ENCODE assay signal across 8 cellular contexts in genomic region chr14:76151398-76152332, GRCh38. TPM values are rescaled to one million over a fixed set of nuclear protein-coding genes. Genes with fewer than 3 reads are reported as not detected.
DNase-seq lines count a peak whose midpoint lies in the region; ATAC-seq and TF ChIP-seq lines count a peak whose summit lies in the region.

GPATCH2L (plus strand) TSS chr14:76151922; CDS start chr14:76154364, 2,442 bp downstream.

- peak within 1 kb of the TSS; percentile 93 for H3K4me3 Mint-ChIP-seq in progenitor cell of endocrine pancreas (ENCODE audit: low read depth)

- H3K36me3 ChIP-seq in adrenal gland (replicated peaks in 1 of 2): peaks cover 0 to 8% of the 10 kb centered on the region in 2 donors
- peaks cover 18% of the 10 kb centered on the region for H3K36me3 ChIP-seq in upper lobe of right lung

- H3K4me3 ChIP-seq in adrenal gland: peak within 1 kb of the TSS in 3 of 4 donors; percentile 74 to 98 (median 94)
- H3K4me3 ChIP-seq in upper lobe of right lung: peak within 1 kb of the TSS; percentile 97

- H3K27ac Mint-ChIP-seq in progenitor cell of endocrine pancreas: peak within 1 kb of the TSS; percentile 99

- TF ChIP-seq POLR2A in adrenal gland (IDR thresholded peaks at IDR 0.05): peak; percentile 50 to 66

- H3K27me3 ChIP-seq in adrenal gland (no peaks in the 10 kb centered on the region), upper lobe of right lung (no peaks in the 10 kb centered on the region)

- H3K9me3 ChIP-seq in adrenal gland (replicated peaks in 1 of 3) (no peaks in the 10 kb centered on the region), upper lobe of right lung (no peaks in the 10 kb centered on the region)

- in situ Hi-C loops in GM13976 (cut with MboI; ENCODE audit: low sequenced_read_pairs, unreplicated experiment): no loop called here

- ATAC-seq in HG02798 (IDR thresholded peaks at IDR 0.05; ENCODE audit: poor library complexity, unreplicated experiment): peak; percentile 91
- peak; percentile 100 for ATAC-seq in left cardiac atrium
- ATAC-seq in upper lobe of right lung: peak; percentile 100

- peaks cover 27% of the 10 kb centered on the region for H3K4me1 Mint-ChIP-seq in progenitor cell of endocrine pancreas (ENCODE audit: low read depth)

- peaks cover 8% of the 10 kb centered on the region for H3K27me3 Mint-ChIP-seq in progenitor cell of endocrine pancreas

- H3K27ac ChIP-seq in adrenal gland: peak within 1 kb of the TSS; percentile 45 to 94 (median 84)
- peak within 1 kb of the TSS; percentile 84 for H3K27ac ChIP-seq in upper lobe of right lung

- intact Hi-C loops in T-helper 1 cell treated with Interleukin-12 subunit alpha and Interleukin-12 subunit beta and Interleukin-4 antibody, amounts not matched to agents 30 ng/mL and 1 ng/mL, for 36 hours (cut with micrococcal nuclease): loop anchor here (1.0 to 10.0 kb wide), 11 partner anchors 17 to 1659 kb away; partner anchors contain the start of genes ANGEL1, CIPC, GSTZ1 and IFT43
- intact Hi-C loops in adrenal gland (cut with DNase I): no loop called here
- intact Hi-C loops in left cardiac atrium (cut with DNase I): no loop called here
- intact Hi-C loops in upper lobe of right lung (cut with DNase I): no loop called here

- H3K4me1 ChIP-seq in adrenal gland (replicated peaks in 1 of 2) (peaks cover 17 to 40% of the 10 kb centered on the region in 2 donors), upper lobe of right lung (peaks cover 37% of the 10 kb centered on the region)

- peaks cover 6% of the 10 kb centered on the region for H3K9me3 Mint-ChIP-seq in progenitor cell of endocrine pancreas (ENCODE audit: low read depth)

- TF ChIP-seq CTCF in GM13976 (IDR thresholded peaks at IDR 0.05; ENCODE audit: borderline replicate concordance, control extremely low read depth, extremely low read depth, insufficient read depth, missing control alignments) (no peak), adrenal gland (IDR thresholded peaks at IDR 0.05) (no peak), progenitor cell of endocrine pancreas (IDR thresholded peaks at IDR 0.05; ENCODE audit: unreplicated experiment) (no peak), upper lobe of right lung (IDR thresholded peaks at IDR 0.05) (no peak)

- 3 to 9% (median 4%) methylated on average over 11 to 43 of the region's 43 CpGs for WGBS in adrenal gland, 4 donors

- DNase-seq in GM13976 (ENCODE audit: low spot score): peak; percentile 100
- DNase-seq in NCI-H1436 (lab: John Stamatoyannopoulos, UW): peak; percentile 93
- DNase-seq in adrenal gland: peak; percentile 91 to 97 (median 96)
- peak; percentile 95 for DNase-seq in left cardiac atrium
- peak; percentile 96 for DNase-seq in progenitor cell of endocrine pancreas (ENCODE audit: low spot score, unreplicated experiment)
- peak; percentile 97 for DNase-seq in upper lobe of right lung

- H3K36me3 Mint-ChIP-seq in progenitor cell of endocrine pancreas (ENCODE audit: insufficient read depth): peaks cover 4% of the 10 kb centered on the region

RNA-seq across cellular contexts. Expression of gene GPATCH2L, which starts in this region (rescaled TPM):
- 68.2 and 74.6 TPM in 2 replicates for total RNA-seq in T-helper 1 cell treated with Interleukin-12 subunit alpha and Interleukin-12 subunit beta and Interleukin-4 antibody, amounts not matched to agents 30 ng/mL and 1 ng/mL, for 36 hours
- total RNA-seq in adrenal gland (100 to 1,000 TPM in 1 of 8 donors, 10 to 100 TPM in 7; 21.5 to 108 (median 45.9) TPM), left cardiac atrium (10 to 100 TPM; 33.5 to 63.0 TPM), progenitor cell of endocrine pancreas (73.3 TPM in 2 replicates), upper lobe of right lung (46.5 TPM)
- polyA plus RNA-seq in adrenal gland: 10 to 100 TPM in 1 of 3 donors, 1 to 10 TPM in 2; 3.2 to 13.8 (median 6.1) TPM

Comparison
In these comparisons a context has a peak if more than half of its experiments do, and no peak if none do; other contexts are left out.
1. Peak in every context shown above with its lines: DNase-seq, ATAC-seq, H3K4me3 ChIP-seq and H3K27ac ChIP-seq.